In genomic region chr10:117442944-117443676, GRCh38 we compare ENCODE assay signal across 8 cellular contexts.
DNase-seq lines count a peak whose midpoint lies in the region; ATAC-seq and TF ChIP-seq lines count a peak whose summit lies in the region.

No MANE protein-coding gene starts in this region.

- no peak overlapping the region for H3K4ac ChIP-seq in trophoblast cell (ENCODE audit: low read depth, low read length)

- H3K4me1 Mint-ChIP-seq in activated naive CD4-positive, alpha-beta T cell treated with anti-CD3 and anti-CD28 coated beads, Interleukin-2, amount 10 ng/mL, durations not matched to agents 7 days and 5 days, result no peaks in the 10 kb centered on the region

- no peak overlapping the region for H3K4me3 ChIP-seq in BLaER1 treated with 17β-estradiol and CSF1 and Interleukin-3, amounts not matched to agents 10 nM and 100 nM
- H3K4me3 ChIP-seq in trophoblast cell (ENCODE audit: low read depth, low read length) (no peak overlapping the region), upper lobe of left lung (peak overlapping the region in 1 of 4 donors; percentile 12)

- TF ChIP-seq EP300 in upper lobe of left lung (IDR thresholded peaks at IDR 0.05), result no peak

- H3K27ac Mint-ChIP-seq in activated naive CD4-positive, alpha-beta T cell treated with anti-CD3 and anti-CD28 coated beads, Interleukin-2, amount 10 ng/mL, durations not matched to agents 7 days and 5 days, result no peak overlapping the region

- peaks cover 17 to 47% (median 26%) of the 10 kb centered on the region in 10 experiments for H3K4me1 ChIP-seq in BLaER1 treated with 17β-estradiol and CSF1 and Interleukin-3, amounts not matched to agents 10 nM and 100 nM
- no peaks in the 10 kb centered on the region for H3K4me1 ChIP-seq in trophoblast cell (ENCODE audit: control insufficient read depth in 1 of 2, insufficient read depth in 2 of 2, low read length in 2 of 2)
- peaks cover 0 to 7% (median 5%) of the 10 kb centered on the region in 4 donors for H3K4me1 ChIP-seq in upper lobe of left lung

- H3K27ac ChIP-seq in BLaER1 treated with 17β-estradiol and CSF1 and Interleukin-3, amounts not matched to agents 10 nM and 100 nM, result no peak overlapping the region; a peak in 2 of 22 replicates
- H3K27ac ChIP-seq in trophoblast cell (ENCODE audit: low read depth, low read length), result no peak overlapping the region
- no peak overlapping the region for H3K27ac ChIP-seq in upper lobe of left lung

- H3K18ac ChIP-seq in trophoblast cell (ENCODE audit: low read length), result no peak overlapping the region

- H3K23ac ChIP-seq in trophoblast cell (ENCODE audit: low read length), result no peak overlapping the region

- no peaks in the 10 kb centered on the region for H3K36me3 ChIP-seq in BLaER1 treated with 17β-estradiol and CSF1 and Interleukin-3, amounts not matched to agents 10 nM and 100 nM
- H3K36me3 ChIP-seq in trophoblast cell (ENCODE audit: control insufficient read depth in 1 of 2, insufficient read depth in 2 of 2, low read length in 2 of 2), result no peaks in the 10 kb centered on the region
- no peaks in the 10 kb centered on the region for H3K36me3 ChIP-seq in upper lobe of left lung

- H4K8ac ChIP-seq in trophoblast cell (ENCODE audit: low read depth, low read length), result no peak overlapping the region

- CTCF ChIA-PET in activated naive CD4-positive, alpha-beta T cell treated with anti-CD3 and anti-CD28 coated beads, Interleukin-2, amount 10 ng/mL, durations not matched to agents 7 days and 5 days (lab: Charles Lee), result interaction anchor here (1.0 to 2.2 kb wide), 7 partner anchors 9 to 801 kb away, joined by 3 to 11 read pairs (median 4); no protein-coding TSS in a partner anchor

- TF ChIP-seq CTCF in upper lobe of left lung (IDR thresholded peaks at IDR 0.05), result peak; percentile 78 to 88 (median 84)

- no peak overlapping the region for H2BK5ac ChIP-seq in trophoblast cell (ENCODE audit: low read depth, low read length, poor library complexity)

- peaks cover 0 to 16% (median 7%) of the 10 kb centered on the region in 11 experiments; a peak in 8 of 22 replicates for H3K9me3 ChIP-seq in BLaER1 treated with 17β-estradiol and CSF1 and Interleukin-3, amounts not matched to agents 10 nM and 100 nM (replicated peaks in 1 of 11)
- peaks cover 5% of the 10 kb centered on the region for H3K9me3 ChIP-seq in trophoblast cell (ENCODE audit: insufficient read depth, low read depth, low read length)
- no peaks in the 10 kb centered on the region for H3K9me3 ChIP-seq in upper lobe of left lung

- no peaks in the 10 kb centered on the region for H3K27me3 ChIP-seq in BLaER1 treated with 17β-estradiol and CSF1 and Interleukin-3, amounts not matched to agents 10 nM and 100 nM
- no peaks in the 10 kb centered on the region for H3K27me3 ChIP-seq in trophoblast cell (ENCODE audit: insufficient read depth, low read length)
- no peaks in the 10 kb centered on the region for H3K27me3 ChIP-seq in upper lobe of left lung

- no peak for TF ChIP-seq POLR2A in upper lobe of left lung (IDR thresholded peaks at IDR 0.05)

- no peak overlapping the region for H2BK120ac ChIP-seq in trophoblast cell (ENCODE audit: insufficient read depth, low read length, poor library complexity)

- no CpG with 5 or more reads among the region's 15 CpGs for WGBS in trophoblast cell (ENCODE audit: extremely low coverage, insufficient coverage, insufficient read length)
- WGBS in upper lobe of left lung, 2 donors, result 19 to 24% methylated on average over 11 to 15 of the region's 15 CpGs

- no peak overlapping the region for H2AK5ac ChIP-seq in trophoblast cell (ENCODE audit: low read length)

- H2BK12ac ChIP-seq in trophoblast cell (ENCODE audit: low read length), result no peak overlapping the region

- intact Hi-C loops in Right ventricle myocardium inferior (cut with DNase I), result loop anchor here (10.0 kb wide), 1 partner anchor 228 kb away; no protein-coding TSS in a partner anchor

- peaks cover 0 to 15% (median 0%) of the 10 kb centered on the region in 11 experiments; a peak in 4 of 22 replicates for H4K20me1 ChIP-seq in BLaER1 treated with 17β-estradiol and CSF1 and Interleukin-3, amounts not matched to agents 10 nM and 100 nM

- no peak overlapping the region for H4K12ac ChIP-seq in trophoblast cell (ENCODE audit: low read depth, low read length)

- H3K4me3 Mint-ChIP-seq in activated naive CD4-positive, alpha-beta T cell treated with anti-CD3 and anti-CD28 coated beads, Interleukin-2, amount 10 ng/mL, durations not matched to agents 7 days and 5 days, result no peak overlapping the region

- no peaks in the 10 kb centered on the region for H3K79me1 ChIP-seq in trophoblast cell (ENCODE audit: low read length)

- peak overlapping the region; percentile 56 to 88 (median 71); a peak in 21 of 22 replicates for H3K4me2 ChIP-seq in BLaER1 treated with 17β-estradiol and CSF1 and Interleukin-3, amounts not matched to agents 10 nM and 100 nM
- no peak overlapping the region for H3K4me2 ChIP-seq in trophoblast cell (ENCODE audit: low read length)

- no peaks in the 10 kb centered on the region for H3K79me2 ChIP-seq in trophoblast cell (ENCODE audit: control insufficient read depth, insufficient read depth, low read length, poor library complexity)

- peak; percentile 91 for DNase-seq in HK-2 (ENCODE audit: unreplicated experiment)
- DNase-seq in SHP77 (lab: John Stamatoyannopoulos, UW), result peak; percentile 57 to 80
- peak; percentile 63 for DNase-seq in activated naive CD4-positive, alpha-beta T cell treated with anti-CD3 and anti-CD28 coated beads, Interleukin-2, amount 10 ng/mL, durations not matched to agents 7 days and 5 days
- peak; percentile 85 for DNase-seq in Right ventricle myocardium inferior (ENCODE audit: missing footprints)
- DNase-seq in trophoblast cell, result peak; percentile 41 to 77
- DNase-seq in upper lobe of left lung, result peak; percentile 46 to 83

- H2AFZ ChIP-seq in trophoblast cell (ENCODE audit: insufficient read depth, low read length, poor library complexity), result no peak overlapping the region

- ATAC-seq in GM19328 (IDR thresholded peaks at IDR 0.05; ENCODE audit: unreplicated experiment) (peak; percentile 61), Right ventricle myocardium inferior (peak; percentile 32), upper lobe of left lung (ENCODE audit: low FRiP score in 2 of 2) (peak; percentile 80 to 84)

- H4K91ac ChIP-seq in trophoblast cell (ENCODE audit: low read depth, low read length), result no peak overlapping the region

- H3K27me3 Mint-ChIP-seq in activated naive CD4-positive, alpha-beta T cell treated with anti-CD3 and anti-CD28 coated beads, Interleukin-2, amount 10 ng/mL, durations not matched to agents 7 days and 5 days, result peaks cover 18% of the 10 kb centered on the region

- no peak overlapping the region for H3K14ac ChIP-seq in trophoblast cell (ENCODE audit: low read length)

- H3K9ac ChIP-seq in BLaER1 treated with 17β-estradiol and CSF1 and Interleukin-3, amounts not matched to agents 10 nM and 100 nM, result no peak overlapping the region; a peak in 1 of 22 replicates
- no peak overlapping the region for H3K9ac ChIP-seq in trophoblast cell (ENCODE audit: low read length)

- H3K9me3 Mint-ChIP-seq in activated naive CD4-positive, alpha-beta T cell treated with anti-CD3 and anti-CD28 coated beads, Interleukin-2, amount 10 ng/mL, durations not matched to agents 7 days and 5 days, result peaks cover 27% of the 10 kb centered on the region

- H3K36me3 Mint-ChIP-seq in activated naive CD4-positive, alpha-beta T cell treated with anti-CD3 and anti-CD28 coated beads, Interleukin-2, amount 10 ng/mL, durations not matched to agents 7 days and 5 days, result peaks cover 3% of the 10 kb centered on the region

Comparison
In these comparisons a context has a peak if more than half of its experiments do, and no peak if none do; other contexts are left out.
1. ATAC-seq: peak in every context shown above with its lines; median percentile 82 in upper lobe of left lung; 61 in GM19328; 32 in Right ventricle myocardium inferior.